In genomic region chr9:130845254-130845653, GRCh38 we compare ENCODE assay signal across 12 cellular contexts. TPM values are rescaled to one million over a fixed set of nuclear protein-coding genes. Genes with fewer than 3 reads are reported as not detected.
DNase-seq lines count a peak whose midpoint lies in the region; ATAC-seq, FAIRE-seq and TF ChIP-seq lines count a peak whose summit lies in the region.
"Had no signal": no experiment of that assay in that cellular context is flagged by ENCODE, and none has a peak within 500 bp of the region (broad histone marks: within the 10 kb centered on the region; RNA-seq: fewer than 3 reads in every experiment).

No MANE protein-coding gene starts in this region.

- H3K9ac ChIP-seq in K562 (ENCODE audit: insufficient read depth in 1 of 2, low read depth in 2 of 2, low read length in 2 of 2) (no peak overlapping the region), skeletal muscle satellite cell (ENCODE audit: low read depth, low read length) (peak overlapping the region; percentile 95)

- H4K20me1 ChIP-seq in GM23338 (replicated peaks; ENCODE audit: insufficient read depth) (peaks cover 27% of the 10 kb centered on the region), K562 (replicated peaks; ENCODE audit: control insufficient read depth, insufficient read depth, low read length) (peaks cover 20% of the 10 kb centered on the region)

- DNase-seq in GM23338 (ENCODE audit: low spot score) = no peak
- DNase-seq in K562 (ENCODE audit: extremely low read depth in 1 of 4, low spot score in 3 of 4) = peak in 1 of 4 experiments; percentile 51
- DNase-seq in right atrium auricular region (ENCODE audit: low spot score) = peak; percentile 61
- DNase-seq in activated CD8-positive, alpha-beta T cell treated with anti-CD3 and anti-CD28 coated beads for 36 hours = no peak
- no peak for DNase-seq in cerebellar nuclear complex (lab: John Stamatoyannopoulos, UW)
- no peak for DNase-seq in LoVo (ENCODE audit: low spot score)
- DNase-seq: hippocampal formation had no signal

- WGBS in K562 (ENCODE audit: insufficient coverage, low coverage, missing lambda C conversion rate) = 57% methylated on average over 10 of the region's 10 CpGs

- no peak for FAIRE-seq in K562 (lab: Jason Lieb, UNC)

- H3F3A ChIP-seq in GM23338 (replicated peaks; ENCODE audit: low read depth) = peaks cover 9% of the 10 kb centered on the region; the same call in 1 of the 2 replicates

- TF ChIP-seq POLR2A in K562 (conservative IDR thresholded peaks at IDR 0.05) = no peak

- intact Hi-C loops in K562 (cut with micrococcal nuclease) = loop anchor here (1.0 kb wide), 1 partner anchor 20 kb away; no protein-coding TSS in a partner anchor
- intact Hi-C loops in activated CD8-positive, alpha-beta T cell treated with anti-CD3 and anti-CD28 coated beads for 36 hours (cut with micrococcal nuclease) = no loop called here

- ATAC-seq in GM23338 (no peak), K562 (peak; percentile 9), GM18870 (IDR thresholded peaks at IDR 0.05; ENCODE audit: unreplicated experiment) (no peak)
- ATAC-seq in activated CD8-positive, alpha-beta T cell treated with anti-CD3 and anti-CD28 coated beads for 36 hours = no peak

- no peaks in the 10 kb centered on the region for H3K27me3 ChIP-seq in GM23338 (ENCODE audit: insufficient read depth)
- no peaks in the 10 kb centered on the region for H3K27me3 ChIP-seq in K562 (ENCODE audit: control insufficient read depth in 2 of 2, insufficient read depth in 2 of 2, low read length in 2 of 2)
- H3K27me3 ChIP-seq in right atrium auricular region = no peaks in the 10 kb centered on the region
- no peaks in the 10 kb centered on the region for H3K27me3 ChIP-seq in skeletal muscle satellite cell (ENCODE audit: control insufficient read depth, insufficient read depth, low read length)

- BruUV-seq in K562 (replicated peaks; lab: Mats Ljungman, UMichigan) = no TSS peak

- CTCF ChIA-PET in K562 (lab: Yijun Ruan, JAX; ENCODE audit: low intra/inter-chr PET ratio) = no interaction called here
- CTCF ChIA-PET in activated CD8-positive, alpha-beta T cell treated with anti-CD3 and anti-CD28 coated beads for 36 hours (lab: Charles Lee) = interaction anchor here (1.2 to 1.4 kb wide), 3 partner anchors 21 to 136 kb away, joined by 3 to 7 read pairs (median 4); no protein-coding TSS in a partner anchor

- peaks cover 5% of the 10 kb centered on the region for H3K36me3 Mint-ChIP-seq in GM23338 (ENCODE audit: low read depth)
- H3K36me3 Mint-ChIP-seq in activated CD8-positive, alpha-beta T cell treated with anti-CD3 and anti-CD28 coated beads for 36 hours (ENCODE audit: low read depth) = no peaks in the 10 kb centered on the region

- peaks cover 94% of the 10 kb centered on the region for H3K79me2 ChIP-seq in GM23338 (replicated peaks; ENCODE audit: insufficient read depth)
- H3K79me2 ChIP-seq in K562 (ENCODE audit: control insufficient read depth, insufficient read depth, low read length) = no peaks in the 10 kb centered on the region

- H3K4me3 ChIP-seq in GM23338 = no peak overlapping the region
- H3K4me3 ChIP-seq in K562 = no peak overlapping the region
- no peak overlapping the region for H3K4me3 ChIP-seq in right atrium auricular region
- H3K4me3 ChIP-seq in skeletal muscle satellite cell (ENCODE audit: low read length) = peak overlapping the region; percentile 64

- no peaks in the 10 kb centered on the region for H3K9me2 ChIP-seq in GM23338 (ENCODE audit: insufficient read depth)

- H2AFZ ChIP-seq in GM23338 (no peak overlapping the region), K562 (ENCODE audit: low read depth, low read length) (no peak overlapping the region)

- H3K27me3 Mint-ChIP-seq in GM23338 (ENCODE audit: insufficient read depth, low read depth, poor library complexity) = peaks cover 5% of the 10 kb centered on the region
- no peaks in the 10 kb centered on the region for H3K27me3 Mint-ChIP-seq in activated CD8-positive, alpha-beta T cell treated with anti-CD3 and anti-CD28 coated beads for 36 hours

- H3K4me3 Mint-ChIP-seq in GM23338 = peak overlapping the region; percentile 7; the same call in 1 of the 3 replicates
- H3K4me3 Mint-ChIP-seq in activated CD8-positive, alpha-beta T cell treated with anti-CD3 and anti-CD28 coated beads for 36 hours = no peak overlapping the region

- no peaks in the 10 kb centered on the region for H3K9me3 Mint-ChIP-seq in GM23338
- no peaks in the 10 kb centered on the region for H3K9me3 Mint-ChIP-seq in activated CD8-positive, alpha-beta T cell treated with anti-CD3 and anti-CD28 coated beads for 36 hours
- H3K9me3 Mint-ChIP-seq: neural crest cell had no signal

- H3K9me1 ChIP-seq in K562 (ENCODE audit: control insufficient read depth, insufficient read depth, low read length) = peaks cover 12% of the 10 kb centered on the region

- H3K4me1 Mint-ChIP-seq in GM23338 = peaks cover 70% of the 10 kb centered on the region
- H3K4me1 Mint-ChIP-seq in activated CD8-positive, alpha-beta T cell treated with anti-CD3 and anti-CD28 coated beads for 36 hours (ENCODE audit: low read depth) = peaks cover 19% of the 10 kb centered on the region

- POLR2A ChIA-PET in K562 (lab: Yijun Ruan, JAX) = interaction anchor here (0.5 to 11.7 kb wide), 29 partner anchors 9 to 217 kb away, joined by 3 to 160 read pairs (median 5); partner anchors contain the start of gene ABL1
- POLR2A ChIA-PET in activated CD8-positive, alpha-beta T cell treated with anti-CD3 and anti-CD28 coated beads for 36 hours (lab: Charles Lee) = no interaction called here

- peak overlapping the region; percentile 90 for H3K27ac Mint-ChIP-seq in GM23338
- H3K27ac Mint-ChIP-seq in activated CD8-positive, alpha-beta T cell treated with anti-CD3 and anti-CD28 coated beads for 36 hours = no peak overlapping the region

- peak overlapping the region; percentile 47; the same call in 1 of the 2 replicates for H3K4me2 ChIP-seq in GM23338
- no peak overlapping the region; the same call in 1 of the 2 replicates for H3K4me2 ChIP-seq in K562 (ENCODE audit: insufficient read depth, low read length)
- peak overlapping the region; percentile 84 for H3K4me2 ChIP-seq in skeletal muscle satellite cell (ENCODE audit: low read length)

- no peak for TF ChIP-seq CTCF in GM23338 (conservative IDR thresholded peaks at IDR 0.05; ENCODE audit: low read depth in 2 of 2)
- TF ChIP-seq CTCF in K562 (IDR thresholded peaks at IDR 0.05 in 2 of 3, conservative IDR thresholded peaks at IDR 0.05 in 1 of 3; ENCODE audit: insufficient read depth in 2 of 3, low read depth in 1 of 3, low read length in 3 of 3) = no peak
- no peak for TF ChIP-seq CTCF in right atrium auricular region (IDR thresholded peaks at IDR 0.05)
- TF ChIP-seq CTCF in activated CD8-positive, alpha-beta T cell treated with anti-CD3 and anti-CD28 coated beads for 36 hours (IDR thresholded peaks at IDR 0.05) = no peak

- peak overlapping the region; percentile 80 for H3K27ac ChIP-seq in GM23338 (ENCODE audit: low read depth)
- H3K27ac ChIP-seq in K562 (ENCODE audit: extremely low read depth, low read depth, low read length) = no peak overlapping the region
- H3K27ac ChIP-seq in right atrium auricular region = peak overlapping the region; percentile 81 to 83

- H3K4me1 ChIP-seq in GM23338 (ENCODE audit: insufficient read depth) (peaks cover 76% of the 10 kb centered on the region), K562 (replicated peaks in 1 of 2; ENCODE audit: control insufficient read depth in 2 of 2, insufficient read depth in 2 of 2, low read length in 2 of 2) (peaks cover 26 to 29% of the 10 kb centered on the region in 2 experiments), right atrium auricular region (peaks cover 0 to 75% of the 10 kb centered on the region in 2 donors), skeletal muscle satellite cell (ENCODE audit: control insufficient read depth, insufficient read depth, low read length) (peaks cover 79% of the 10 kb centered on the region)

- no peak for TF ChIP-seq RAD21 in K562 (CRISPR knock-in tag; conservative IDR thresholded peaks at IDR 0.05 in 1 of 2, IDR thresholded peaks at IDR 0.05 in 1 of 2)

- TF ChIP-seq EP300 in K562 (IDR thresholded peaks at IDR 0.05; ENCODE audit: low read length) = no peak

- in situ Hi-C loops in K562 (cut with MboI) = no loop called here

- no peaks in the 10 kb centered on the region for H3K9me3 ChIP-seq in K562 (replicated peaks; ENCODE audit: control insufficient read depth, insufficient read depth, low read depth, low read length)
- H3K9me3 ChIP-seq in right atrium auricular region = no peaks in the 10 kb centered on the region
- no peaks in the 10 kb centered on the region for H3K9me3 ChIP-seq in skeletal muscle satellite cell (replicated peaks; ENCODE audit: low read length)

- no peaks in the 10 kb centered on the region for H3K36me3 ChIP-seq in GM23338 (ENCODE audit: insufficient read depth)
- no peaks in the 10 kb centered on the region for H3K36me3 ChIP-seq in K562 (ENCODE audit: control insufficient read depth, insufficient read depth, low read length)
- no peaks in the 10 kb centered on the region for H3K36me3 ChIP-seq in right atrium auricular region
- H3K36me3 ChIP-seq in skeletal muscle satellite cell (ENCODE audit: insufficient read depth, low read length) = no peaks in the 10 kb centered on the region

RNA-seq across cellular contexts. Expression of gene ABL1, which starts 10.2 kb away (rescaled TPM):
- total RNA-seq in GM23338 (2014; rRNA removed; shearing (Covaris generic)) = 80.4 and 85.1 TPM in 2 replicates
- polyA plus RNA-seq in GM23338 (2016; fragmentation: Nextera tagmentation; extraction: Ambion mirVana) (20.7 and 23.4 TPM in 2 replicates), K562 (2011; rRNA removed) (26.0 and 35.7 TPM in 2 replicates), K562 (2014; fragmentation: Illumina TruSeq; extraction: Trizol) (64.0 and 77.9 TPM in 2 replicates), K562 (2014; fragmentation: Nextera tagmentation; extraction: Ambion mirVana) (1 to 10 TPM; 1.5 to 1.6 TPM), K562 (2014; rRNA removed) (59.7 and 60.0 TPM in 2 replicates)
- total RNA-seq in K562 (2011; cell fraction: chromatin; rRNA removed; ENCODE audit: low replicate concordance) = 105 and 142 TPM in 2 replicates
- total RNA-seq in K562 (2011; cell fraction: nucleolus; rRNA removed) = 81.7 and 83.9 TPM in 2 replicates
- total RNA-seq in K562 (2011; cell fraction: nucleoplasm; rRNA removed) = 75.2 and 77.0 TPM in 2 replicates
- total RNA-seq in K562 (2014; rRNA removed) (45.1 and 61.3 TPM in 2 replicates), K562 (2014; rRNA removed; fragmentation: Illumina TruSeq; extraction: Trizol) (28.6 and 30.2 TPM in 2 replicates), K562 (2015; rRNA removed; fragmentation: Illumina TruSeq; extraction: Trizol) (37.8 and 41.0 TPM in 2 replicates), K562 (2021) (124 and 130 TPM in 2 replicates), right atrium auricular region (10 to 100 TPM; 26.3 to 38.9 TPM)
- 44.5 and 48.8 TPM in 2 replicates for polyA plus RNA-seq in K562 (2011; cell fraction: cytosol; rRNA removed)
- polyA plus RNA-seq in K562 (2011; cell fraction: nucleus; rRNA removed) = 51.1 and 57.1 TPM in 2 replicates
- 65.2 and 79.7 TPM in 2 replicates for polyA plus RNA-seq in K562 (2012)
- 64.2 and 66.3 TPM in 2 replicates for polyA minus RNA-seq in K562 (2011; rRNA and poly(A)+ RNA removed)
- 93.5 and 149 TPM in 2 replicates for polyA minus RNA-seq in K562 (2011; cell fraction: cytosol; rRNA and poly(A)+ RNA removed)
- polyA minus RNA-seq in K562 (2011; cell fraction: nucleus; rRNA and poly(A)+ RNA removed) = 21.7 and 40.1 TPM in 2 replicates
- total RNA-seq in skeletal muscle satellite cell (2012; rRNA removed) = 83.4 and 89.8 TPM in 2 replicates
- total RNA-seq in activated CD8-positive, alpha-beta T cell treated with anti-CD3 and anti-CD28 coated beads for 36 hours = 10 to 100 TPM; 30.2 to 33.0 TPM

RNA-seq across cellular contexts. Expression of gene QRFP, which starts 51.4 kb away (rescaled TPM):
- total RNA-seq in GM23338 (2014; rRNA removed; shearing (Covaris generic)) = not detected in 2 replicates
- polyA plus RNA-seq in GM23338 (2016; fragmentation: Nextera tagmentation; extraction: Ambion mirVana) (not detected in 2 replicates), K562 (2011; rRNA removed) (not detected in 2 replicates), K562 (2014; fragmentation: Illumina TruSeq; extraction: Trizol) (not detected in 2 replicates), K562 (2014; fragmentation: Nextera tagmentation; extraction: Ambion mirVana) (not detected), K562 (2014; rRNA removed) (not detected in 2 replicates)
- total RNA-seq in K562 (2011; cell fraction: chromatin; rRNA removed; ENCODE audit: low replicate concordance) = not detected in 2 replicates
- not detected in 2 replicates for total RNA-seq in K562 (2011; cell fraction: nucleolus; rRNA removed)
- not detected in 2 replicates for total RNA-seq in K562 (2011; cell fraction: nucleoplasm; rRNA removed)
- total RNA-seq in K562 (2014; rRNA removed) (not detected in 2 replicates), K562 (2014; rRNA removed; fragmentation: Illumina TruSeq; extraction: Trizol) (not detected in 2 replicates), K562 (2015; rRNA removed; fragmentation: Illumina TruSeq; extraction: Trizol) (not detected in 2 replicates), K562 (2021) (not detected in 2 replicates), right atrium auricular region (not detected)
- polyA plus RNA-seq in K562 (2011; cell fraction: cytosol; rRNA removed) = not detected in 2 replicates
- polyA plus RNA-seq in K562 (2011; cell fraction: nucleus; rRNA removed) = not detected in 2 replicates
- polyA plus RNA-seq in K562 (2012) = 0.51 and 0.70 TPM in 2 replicates
- polyA minus RNA-seq in K562 (2011; rRNA and poly(A)+ RNA removed) = not detected in 2 replicates
- polyA minus RNA-seq in K562 (2011; cell fraction: cytosol; rRNA and poly(A)+ RNA removed) = not detected in 2 replicates
- polyA minus RNA-seq in K562 (2011; cell fraction: nucleus; rRNA and poly(A)+ RNA removed) = not detected in 2 replicates
- total RNA-seq in skeletal muscle satellite cell (2012; rRNA removed) = not detected in 2 replicates
- total RNA-seq in activated CD8-positive, alpha-beta T cell treated with anti-CD3 and anti-CD28 coated beads for 36 hours = not detected
- total RNA-seq: cerebellum, LHCN-M2, neural crest cell had no signal
